9 cellular contexts compared by ENCODE assay signal in the genomic region with DNA sequence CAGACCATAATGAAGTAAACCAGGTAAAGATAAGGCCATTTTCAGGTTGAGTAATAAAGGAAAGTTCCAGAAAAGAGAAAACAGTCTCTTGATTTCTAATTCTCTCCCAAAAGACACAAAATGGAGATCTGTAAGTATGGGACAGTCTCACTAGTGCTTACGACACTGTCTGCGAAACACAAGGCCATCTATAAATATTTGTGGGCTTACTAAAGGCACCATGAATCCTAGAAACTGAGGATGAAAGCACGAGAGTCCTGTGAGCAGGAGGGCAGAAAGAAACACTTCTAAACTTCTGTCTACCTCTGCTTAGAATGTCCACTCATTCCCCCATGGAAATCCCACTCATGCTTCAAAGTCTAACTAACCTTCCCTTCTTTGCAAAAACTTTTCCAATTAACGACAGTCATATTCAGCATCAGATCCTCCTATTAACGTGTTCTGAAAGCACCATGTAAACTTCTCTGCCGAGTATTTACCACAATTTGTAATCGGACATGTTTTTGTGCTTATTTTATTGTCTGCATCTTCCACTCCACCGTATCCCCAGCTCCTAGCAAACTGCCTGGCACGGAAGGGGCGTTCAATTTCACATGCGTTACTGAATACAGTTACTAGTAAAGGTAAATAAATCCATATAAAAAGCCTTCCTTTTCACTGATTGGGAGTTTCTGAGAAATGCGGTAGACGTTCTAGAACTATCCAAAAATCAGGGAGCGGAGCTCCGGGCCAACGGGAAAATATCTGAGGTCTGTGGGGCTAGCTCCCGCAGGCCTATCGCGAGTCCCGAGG. TPM values are rescaled to one million over a fixed set of nuclear protein-coding genes. Genes with fewer than 3 reads are reported as not detected.
A peak's percentile ranks its signal among the peaks of the same experiment; 100 is the strongest.
DNase-seq lines count a peak whose midpoint lies in the region; ATAC-seq and TF ChIP-seq lines count a peak whose summit lies in the region.
"Had no signal": no experiment of that assay in that cellular context is flagged by ENCODE, and none has a peak within 500 bp of the region (broad histone marks: within the 10 kb centered on the region; RNA-seq: fewer than 3 reads in every experiment).

No MANE protein-coding gene starts in this region.

- peaks cover 0 to 13% of the 10 kb centered on the region in 2 donors for H3K4me1 Mint-ChIP-seq in natural killer cell treated with Interleukin-12 subunit alpha and Interleukin-12 subunit beta and Interleukin-15 and Interleukin-18, amount 100 ng/mL, for 72 hours (ENCODE audit: low read depth in 2 of 2)

- WGBS in ectodermal cell, 2 experiments = 10% methylated on average over 13 to 17 of the region's 20 CpGs

- H3K36me3 ChIP-seq in ectodermal cell (ENCODE audit: control insufficient read depth, insufficient read depth, low read length) (peaks cover 9% of the 10 kb centered on the region), osteoblast (ENCODE audit: insufficient read depth, low read length) (peaks cover 7% of the 10 kb centered on the region)

- no peaks in the 10 kb centered on the region for H3K27me3 Mint-ChIP-seq in natural killer cell treated with Interleukin-12 subunit alpha and Interleukin-12 subunit beta and Interleukin-15 and Interleukin-18, amount 100 ng/mL, for 72 hours
- H3K27me3 Mint-ChIP-seq: central memory CD8-positive, alpha-beta T cell had no signal

- DNase-seq in SHP77 treated with DMSO at 0.1 percent for 48 hours (lab: John Stamatoyannopoulos, UW) (peak; percentile 19), SHP77 (lab: John Stamatoyannopoulos, UW) (no peak), Kasumi-1 (lab: John Stamatoyannopoulos, UW) (peak; percentile 4 to 44), osteoblast (ENCODE audit: insufficient read length, low spot score, missing footprints) (no peak), activated gamma-delta T cell (lab: John Stamatoyannopoulos, UW) (no peak)
- no peak for DNase-seq in natural killer cell treated with Interleukin-12 subunit alpha and Interleukin-12 subunit beta and Interleukin-15 and Interleukin-18, amount 100 ng/mL, for 72 hours (ENCODE audit: low spot score)

- no peak overlapping the region for H3K4me3 Mint-ChIP-seq in natural killer cell treated with Interleukin-12 subunit alpha and Interleukin-12 subunit beta and Interleukin-15 and Interleukin-18, amount 100 ng/mL, for 72 hours
- H3K4me3 Mint-ChIP-seq: central memory CD8-positive, alpha-beta T cell had no signal

- H3K4me3 ChIP-seq in ectodermal cell (ENCODE audit: insufficient read depth, low read depth, low read length) (peak overlapping the region; percentile 59), osteoblast (ENCODE audit: insufficient read depth, low read length) (peak overlapping the region; percentile 72)

- no peaks in the 10 kb centered on the region for H4K20me1 ChIP-seq in osteoblast (ENCODE audit: insufficient read depth, low read length)

- H2AFZ ChIP-seq in osteoblast (ENCODE audit: low read length) = peak overlapping the region; percentile 79

- peak overlapping the region; percentile 75 for H3K4me2 ChIP-seq in osteoblast (ENCODE audit: insufficient read depth, low read length)

- H3K9me3 ChIP-seq in ectodermal cell (ENCODE audit: control insufficient read depth, low read length) (no peaks in the 10 kb centered on the region), osteoblast (ENCODE audit: low read depth, low read length) (no peaks in the 10 kb centered on the region)

- no peaks in the 10 kb centered on the region for H3K9me3 Mint-ChIP-seq in natural killer cell treated with Interleukin-12 subunit alpha and Interleukin-12 subunit beta and Interleukin-15 and Interleukin-18, amount 100 ng/mL, for 72 hours
- H3K9me3 Mint-ChIP-seq: central memory CD8-positive, alpha-beta T cell had no signal

- no peak for TF ChIP-seq CTCF in osteoblast (IDR thresholded peaks at IDR 0.05; ENCODE audit: extremely low read depth, low read depth, low read length)

- peak overlapping the region; percentile 72 for H3K27ac ChIP-seq in ectodermal cell (ENCODE audit: insufficient read depth, low read depth, low read length, poor library complexity, severe bottlenecking)
- H3K27ac ChIP-seq in osteoblast (ENCODE audit: low read depth, low read length) = peak overlapping the region; percentile 86

- H3K27me3 ChIP-seq in ectodermal cell (ENCODE audit: control insufficient read depth, insufficient read depth, low read length, poor library complexity, severe bottlenecking) (no peaks in the 10 kb centered on the region), osteoblast (ENCODE audit: insufficient read depth, low read length) (peaks cover 2% of the 10 kb centered on the region)

- peaks cover 18% of the 10 kb centered on the region for H3K79me2 ChIP-seq in osteoblast (ENCODE audit: insufficient read depth, low read length)

- H3K36me3 Mint-ChIP-seq in natural killer cell treated with Interleukin-12 subunit alpha and Interleukin-12 subunit beta and Interleukin-15 and Interleukin-18, amount 100 ng/mL, for 72 hours = no peaks in the 10 kb centered on the region

- no peak overlapping the region for H3K27ac Mint-ChIP-seq in natural killer cell treated with Interleukin-12 subunit alpha and Interleukin-12 subunit beta and Interleukin-15 and Interleukin-18, amount 100 ng/mL, for 72 hours

- ATAC-seq in HG03520 (IDR thresholded peaks at IDR 0.05; ENCODE audit: unreplicated experiment) = no peak
- no peak for ATAC-seq in natural killer cell treated with Interleukin-12 subunit alpha and Interleukin-12 subunit beta and Interleukin-15 and Interleukin-18, amount 100 ng/mL, for 72 hours

- H3K4me1 ChIP-seq in ectodermal cell (ENCODE audit: control insufficient read depth, insufficient read depth, low read length) (no peaks in the 10 kb centered on the region), osteoblast (ENCODE audit: insufficient read depth, low read length) (no peaks in the 10 kb centered on the region)

RNA-seq across cellular contexts. Expression of gene PSMD10, which starts 0.7 kb away (rescaled TPM):
- 68.7 TPM for polyA plus RNA-seq in ectodermal cell (2013, experiment 1 of 4)
- polyA plus RNA-seq in ectodermal cell (2013, experiment 2 of 4) = 68.4 TPM
- polyA plus RNA-seq in ectodermal cell (2013, experiment 3 of 4) = 53.4 TPM
- polyA plus RNA-seq in ectodermal cell (2013, experiment 4 of 4) = 63.6 TPM
- total RNA-seq in osteoblast = 54.8 and 60.8 TPM in 2 replicates
- 10 to 100 TPM; 27.7 to 35.3 TPM for total RNA-seq in natural killer cell treated with Interleukin-12 subunit alpha and Interleukin-12 subunit beta and Interleukin-15 and Interleukin-18, amount 100 ng/mL, for 72 hours

RNA-seq across cellular contexts. Expression of gene ATG4A, which starts 0.9 kb away (rescaled TPM):
- 5.9 TPM for polyA plus RNA-seq in ectodermal cell (2013, experiment 1 of 4)
- polyA plus RNA-seq in ectodermal cell (2013, experiment 2 of 4) = 5.6 TPM
- polyA plus RNA-seq in ectodermal cell (2013, experiment 3 of 4) = 4.4 TPM
- polyA plus RNA-seq in ectodermal cell (2013, experiment 4 of 4) = 4.5 TPM
- total RNA-seq in osteoblast = 6.9 and 9.1 TPM in 2 replicates
- total RNA-seq in natural killer cell treated with Interleukin-12 subunit alpha and Interleukin-12 subunit beta and Interleukin-15 and Interleukin-18, amount 100 ng/mL, for 72 hours = 10 to 100 TPM; 12.0 to 17.8 TPM

RNA-seq across cellular contexts. Expression of gene VSIG1, which starts 45.8 kb away (rescaled TPM):
- 0.17 TPM for polyA plus RNA-seq in ectodermal cell (2013, experiment 1 of 4)
- 0.18 TPM for polyA plus RNA-seq in ectodermal cell (2013, experiment 2 of 4)
- 0.59 TPM for polyA plus RNA-seq in ectodermal cell (2013, experiment 3 of 4)
- polyA plus RNA-seq in ectodermal cell (2013, experiment 4 of 4) = 0.20 TPM
- not detected in 2 replicates for total RNA-seq in osteoblast
- total RNA-seq in natural killer cell treated with Interleukin-12 subunit alpha and Interleukin-12 subunit beta and Interleukin-15 and Interleukin-18, amount 100 ng/mL, for 72 hours = not detected

Comparison
In these comparisons a context has a peak if more than half of its experiments do, and no peak if none do; other contexts are left out.
1. DNase-seq: peak in SHP77 treated with DMSO at 0.1 percent for 48 hours (single experiment) and Kasumi-1 (2 of 2); none in SHP77 (0 of 2), osteoblast (single experiment), natural killer cell treated with Interleukin-12 subunit alpha and Interleukin-12 subunit beta and Interleukin-15 and Interleukin-18, amount 100 ng/mL, for 72 hours (single experiment) and activated gamma-delta T cell (single experiment).